In the genomic region with DNA sequence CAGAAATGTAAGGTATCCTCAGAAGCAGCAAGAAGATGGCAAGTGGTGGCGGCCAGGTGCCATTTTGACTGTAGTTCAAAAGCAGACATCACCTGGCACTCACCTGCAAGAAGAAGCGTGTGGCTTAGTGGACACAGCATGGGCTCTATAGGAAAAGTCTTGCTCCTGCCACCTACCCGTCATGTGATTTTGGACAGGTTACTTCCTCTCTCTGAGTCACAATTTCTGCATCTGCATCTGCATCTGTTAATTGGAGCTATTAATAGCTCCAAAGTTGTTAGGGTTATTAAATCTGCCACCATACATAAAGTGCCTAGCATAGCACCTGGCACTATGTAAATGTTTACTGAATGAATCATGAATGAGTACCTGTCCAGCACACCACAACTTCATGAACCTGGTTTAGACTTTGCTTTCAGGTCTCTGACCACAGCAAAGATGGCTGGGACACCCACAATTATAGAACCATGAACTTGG, we compare ENCODE assay signal across 1 cellular context.
TF ChIP-seq lines count a peak whose summit lies in the region.

No MANE protein-coding gene starts in this region.

TF ChIP-seq in HepG2, 621 proteins besides CTCF, POLR2A, EP300 and RAD21 (continued from another document):
- TF ChIP-seq, protein P1, sequence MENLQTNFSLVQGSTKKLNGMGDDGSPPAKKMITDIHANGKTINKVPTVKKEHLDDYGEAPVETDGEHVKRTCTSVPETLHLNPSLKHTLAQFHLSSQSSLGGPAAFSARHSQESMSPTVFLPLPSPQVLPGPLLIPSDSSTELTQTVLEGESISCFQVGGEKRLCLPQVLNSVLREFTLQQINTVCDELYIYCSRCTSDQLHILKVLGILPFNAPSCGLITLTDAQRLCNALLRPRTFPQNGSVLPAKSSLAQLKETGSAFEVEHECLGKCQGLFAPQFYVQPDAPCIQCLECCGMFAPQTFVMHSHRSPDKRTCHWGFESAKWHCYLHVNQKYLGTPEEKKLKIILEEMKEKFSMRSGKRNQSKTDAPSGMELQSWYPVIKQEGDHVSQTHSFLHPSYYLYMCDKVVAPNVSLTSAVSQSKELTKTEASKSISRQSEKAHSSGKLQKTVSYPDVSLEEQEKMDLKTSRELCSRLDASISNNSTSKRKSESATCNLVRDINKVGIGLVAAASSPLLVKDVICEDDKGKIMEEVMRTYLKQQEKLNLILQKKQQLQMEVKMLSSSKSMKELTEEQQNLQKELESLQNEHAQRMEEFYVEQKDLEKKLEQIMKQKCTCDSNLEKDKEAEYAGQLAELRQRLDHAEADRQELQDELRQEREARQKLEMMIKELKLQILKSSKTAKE (CRISPR knock-in tag; IDR thresholded peaks at IDR 0.05; ENCODE audit: borderline replicate concordance), result no peak
- TF ChIP-seq ZNF614 (CRISPR knock-in tag; IDR thresholded peaks at IDR 0.05; ENCODE audit: borderline replicate concordance), result no peak
- no peak for TF ChIP-seq RFX3 (CRISPR knock-in tag; IDR thresholded peaks at IDR 0.05)
- no peak for TF ChIP-seq ZNF337 (CRISPR knock-in tag; IDR thresholded peaks at IDR 0.05; ENCODE audit: borderline replicate concordance, low read depth)
- no peak for TF ChIP-seq ZNF879 (CRISPR knock-in tag; IDR thresholded peaks at IDR 0.05)
- peak; percentile 75 for TF ChIP-seq FOSL2 (CRISPR knock-in tag; IDR thresholded peaks at IDR 0.05)
- TF ChIP-seq ZNF790 (CRISPR knock-in tag; IDR thresholded peaks at IDR 0.05; ENCODE audit: borderline replicate concordance), result no peak
- TF ChIP-seq RXRB (CRISPR knock-in tag; IDR thresholded peaks at IDR 0.05; ENCODE audit: borderline replicate concordance), result no peak
TF ChIP-seq in HepG2: peak in this region for 2.
